In the genomic region with DNA sequence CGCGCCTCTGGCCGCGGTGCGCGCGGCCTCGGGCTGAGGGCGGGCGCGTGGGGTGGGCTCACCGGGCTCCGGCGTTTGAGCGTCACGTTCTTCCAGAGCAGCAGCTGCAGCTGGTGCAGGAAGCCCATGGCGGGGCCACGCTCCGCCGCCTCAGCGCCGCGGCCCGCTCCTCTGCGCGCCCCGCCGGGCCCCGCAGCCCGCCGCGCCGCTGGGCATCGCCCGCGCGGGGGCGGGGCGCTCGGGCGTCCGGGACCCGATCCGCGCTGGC, we compare ENCODE assay signal across 8 cellular contexts. TPM values are rescaled to one million over a fixed set of nuclear protein-coding genes. Genes with fewer than 3 reads are reported as not detected.
DNase-seq lines count a peak whose midpoint lies in the region; ATAC-seq and TF ChIP-seq lines count a peak whose summit lies in the region.

A gene with protein sequence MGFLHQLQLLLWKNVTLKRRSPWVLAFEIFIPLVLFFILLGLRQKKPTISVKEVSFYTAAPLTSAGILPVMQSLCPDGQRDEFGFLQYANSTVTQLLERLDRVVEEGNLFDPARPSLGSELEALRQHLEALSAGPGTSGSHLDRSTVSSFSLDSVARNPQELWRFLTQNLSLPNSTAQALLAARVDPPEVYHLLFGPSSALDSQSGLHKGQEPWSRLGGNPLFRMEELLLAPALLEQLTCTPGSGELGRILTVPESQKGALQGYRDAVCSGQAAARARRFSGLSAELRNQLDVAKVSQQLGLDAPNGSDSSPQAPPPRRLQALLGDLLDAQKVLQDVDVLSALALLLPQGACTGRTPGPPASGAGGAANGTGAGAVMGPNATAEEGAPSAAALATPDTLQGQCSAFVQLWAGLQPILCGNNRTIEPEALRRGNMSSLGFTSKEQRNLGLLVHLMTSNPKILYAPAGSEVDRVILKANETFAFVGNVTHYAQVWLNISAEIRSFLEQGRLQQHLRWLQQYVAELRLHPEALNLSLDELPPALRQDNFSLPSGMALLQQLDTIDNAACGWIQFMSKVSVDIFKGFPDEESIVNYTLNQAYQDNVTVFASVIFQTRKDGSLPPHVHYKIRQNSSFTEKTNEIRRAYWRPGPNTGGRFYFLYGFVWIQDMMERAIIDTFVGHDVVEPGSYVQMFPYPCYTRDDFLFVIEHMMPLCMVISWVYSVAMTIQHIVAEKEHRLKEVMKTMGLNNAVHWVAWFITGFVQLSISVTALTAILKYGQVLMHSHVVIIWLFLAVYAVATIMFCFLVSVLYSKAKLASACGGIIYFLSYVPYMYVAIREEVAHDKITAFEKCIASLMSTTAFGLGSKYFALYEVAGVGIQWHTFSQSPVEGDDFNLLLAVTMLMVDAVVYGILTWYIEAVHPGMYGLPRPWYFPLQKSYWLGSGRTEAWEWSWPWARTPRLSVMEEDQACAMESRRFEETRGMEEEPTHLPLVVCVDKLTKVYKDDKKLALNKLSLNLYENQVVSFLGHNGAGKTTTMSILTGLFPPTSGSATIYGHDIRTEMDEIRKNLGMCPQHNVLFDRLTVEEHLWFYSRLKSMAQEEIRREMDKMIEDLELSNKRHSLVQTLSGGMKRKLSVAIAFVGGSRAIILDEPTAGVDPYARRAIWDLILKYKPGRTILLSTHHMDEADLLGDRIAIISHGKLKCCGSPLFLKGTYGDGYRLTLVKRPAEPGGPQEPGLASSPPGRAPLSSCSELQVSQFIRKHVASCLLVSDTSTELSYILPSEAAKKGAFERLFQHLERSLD (N-terminal part only) (minus strand): TSS at position 225 of the 268 bp plus-strand sequence. CDS start 97 bp downstream, at position 128.

- H2BK5ac ChIP-seq in mesenchymal stem cell (ENCODE audit: low read depth, low read length, poor library complexity, severe bottlenecking): no peak within 1 kb of the TSS

- H3K79me2 ChIP-seq in ACC112 (ENCODE audit: control insufficient read depth, insufficient read depth, low read length, unreplicated experiment): no peaks in the 10 kb centered on the region
- H3K79me2 ChIP-seq in Karpas-422 (ENCODE audit: low read length): no peaks in the 10 kb centered on the region

- peak within 1 kb of the TSS; percentile 35 for H3K9ac ChIP-seq in Karpas-422 (ENCODE audit: low read length)
- peak within 1 kb of the TSS; percentile 70 for H3K9ac ChIP-seq in mesenchymal stem cell (ENCODE audit: low read length)

- no peaks in the 10 kb centered on the region for H3K27me3 Mint-ChIP-seq in type B pancreatic cell

- peak within 1 kb of the TSS in 1 of 2 experiments; percentile 56 for H3K14ac ChIP-seq in mesenchymal stem cell (ENCODE audit: low read length in 2 of 2)

- TF ChIP-seq CTCF in type B pancreatic cell (conservative IDR thresholded peaks at IDR 0.05): no peak

- 0% methylated on average over 3 of the region's 45 CpGs for whole genome bisulfite sequencing in mesenchymal stem cell

- H3K9me3 ChIP-seq in Karpas-422 (ENCODE audit: low read length) (no peaks in the 10 kb centered on the region), mesenchymal stem cell (ENCODE audit: control insufficient read depth, low read length) (no peaks in the 10 kb centered on the region)

- DNase-seq in Karpas-422 (no peak), cerebellum (ENCODE audit: low spot score) (no peak), mesenchymal stem cell (no peak), type B pancreatic cell (ENCODE audit: extremely low spot score, unreplicated experiment) (no peak), NCI-H2029 (lab: John Stamatoyannopoulos, UW) (no peak), RPMI8226 (no peak)

- H2AFZ ChIP-seq in ACC112 (ENCODE audit: low read length, unreplicated experiment) (peak within 1 kb of the TSS; percentile 78), Karpas-422 (ENCODE audit: low read length) (no peak within 1 kb of the TSS), mesenchymal stem cell (ENCODE audit: low read depth, low read length) (peak within 1 kb of the TSS; percentile 42)

- H3K9me2 ChIP-seq in Karpas-422 (replicated peaks; ENCODE audit: insufficient read depth, low read length): no peaks in the 10 kb centered on the region

- H3K4me1 Mint-ChIP-seq in type B pancreatic cell (ENCODE audit: unreplicated experiment): no peaks in the 10 kb centered on the region

- H3K36me3 ChIP-seq in ACC112 (ENCODE audit: insufficient read depth, low read length): no peaks in the 10 kb centered on the region
- no peaks in the 10 kb centered on the region for H3K36me3 ChIP-seq in Karpas-422 (ENCODE audit: insufficient read depth, low read length)
- H3K36me3 ChIP-seq in mesenchymal stem cell (ENCODE audit: control insufficient read depth in 1 of 2, insufficient read depth in 2 of 2, low read depth in 1 of 2, low read length in 2 of 2): no peaks in the 10 kb centered on the region

- H3K4me3 ChIP-seq in ACC112 (ENCODE audit: low read depth, low read length) (peak within 1 kb of the TSS; percentile 77), Karpas-422 (ENCODE audit: low read length) (peak within 1 kb of the TSS; percentile 53; the same call in 1 of the 2 replicates), mesenchymal stem cell (ENCODE audit: insufficient read depth in 1 of 2, low read depth in 1 of 2, low read length in 2 of 2) (peak within 1 kb of the TSS; percentile 55 to 77)

- peak within 1 kb of the TSS; percentile 56 to 86 for H3K18ac ChIP-seq in mesenchymal stem cell (ENCODE audit: low read depth in 1 of 2, low read length in 2 of 2)

- H3K4me1 ChIP-seq in ACC112 (ENCODE audit: control insufficient read depth, insufficient read depth, low read length, unreplicated experiment) (peaks cover 8% of the 10 kb centered on the region), Karpas-422 (ENCODE audit: low read length) (peaks cover 39% of the 10 kb centered on the region), mesenchymal stem cell (ENCODE audit: control insufficient read depth, insufficient read depth, low read depth, low read length) (peaks cover 37% of the 10 kb centered on the region)

- H3K36me3 Mint-ChIP-seq in type B pancreatic cell: no peaks in the 10 kb centered on the region

- peak within 1 kb of the TSS; percentile 42 for H4K8ac ChIP-seq in mesenchymal stem cell (ENCODE audit: low read length)

- no peaks in the 10 kb centered on the region for H3K9me3 Mint-ChIP-seq in type B pancreatic cell

- H3K27ac ChIP-seq in ACC112 (ENCODE audit: low read depth, low read length) (no peak within 1 kb of the TSS), Karpas-422 (ENCODE audit: low read length) (no peak within 1 kb of the TSS), mesenchymal stem cell (ENCODE audit: low read length, poor library complexity, severe bottlenecking) (no peak within 1 kb of the TSS)

- H3K4ac ChIP-seq in mesenchymal stem cell (ENCODE audit: low read depth in 1 of 2, low read length in 2 of 2): no peak within 1 kb of the TSS

- H4K20me1 ChIP-seq in Karpas-422 (ENCODE audit: insufficient read depth, low read depth, low read length): no peaks in the 10 kb centered on the region; the same call in 1 of the 2 replicates

- peak within 1 kb of the TSS in 1 of 2 experiments; percentile 25 for H2BK12ac ChIP-seq in mesenchymal stem cell (ENCODE audit: low read length in 2 of 2)

- peak within 1 kb of the TSS; percentile 88 for H3K4me3 Mint-ChIP-seq in type B pancreatic cell

- H2BK120ac ChIP-seq in mesenchymal stem cell (ENCODE audit: low read depth, low read length): peak within 1 kb of the TSS; percentile 59

- ATAC-seq in GM21360 (IDR thresholded peaks at IDR 0.05; ENCODE audit: unreplicated experiment): no peak

- peak within 1 kb of the TSS; percentile 59 for H3K4me2 ChIP-seq in Karpas-422 (ENCODE audit: low read depth, low read length, poor library complexity, severe bottlenecking)
- peak within 1 kb of the TSS; percentile 87 for H3K4me2 ChIP-seq in mesenchymal stem cell (ENCODE audit: low read length, poor library complexity, severe bottlenecking)

- H3K79me1 ChIP-seq in mesenchymal stem cell (replicated peaks; ENCODE audit: low read length, poor library complexity, severe bottlenecking): no peaks in the 10 kb centered on the region

- peak within 1 kb of the TSS; percentile 76 for H4K91ac ChIP-seq in mesenchymal stem cell (ENCODE audit: low read length)

- no peak within 1 kb of the TSS for H3K27ac Mint-ChIP-seq in type B pancreatic cell

- H2BK15ac ChIP-seq in mesenchymal stem cell (ENCODE audit: low read depth, poor library complexity, severe bottlenecking): peak within 1 kb of the TSS; percentile 71

- H3K27me3 ChIP-seq in ACC112 (ENCODE audit: insufficient read depth, low read length) (no peaks in the 10 kb centered on the region), Karpas-422 (ENCODE audit: low read length) (no peaks in the 10 kb centered on the region), mesenchymal stem cell (ENCODE audit: control insufficient read depth in 1 of 2, insufficient read depth in 1 of 2, low read length in 2 of 2) (peaks cover 4% of the 10 kb centered on the region in 2 experiments)

- H3K23ac ChIP-seq in mesenchymal stem cell (ENCODE audit: low read length in 2 of 2): peak within 1 kb of the TSS in 1 of 2 experiments; percentile 16

- H2AK5ac ChIP-seq in mesenchymal stem cell (ENCODE audit: low read length, severe bottlenecking): no peak within 1 kb of the TSS

RNA-seq across cellular contexts. Expression of the gene that starts here (rescaled TPM):
- 2.4 and 6.4 TPM in 2 replicates for total RNA-seq in Karpas-422 (2014; rRNA removed; shearing (Covaris generic); ENCODE audit: low replicate concordance)
- total RNA-seq in cerebellum: 29.0 TPM
- polyA plus RNA-seq in mesenchymal stem cell (2013, experiment 1 of 2): 20.0 TPM
- 17.9 TPM for polyA plus RNA-seq in mesenchymal stem cell (2013, experiment 2 of 2)
- total RNA-seq in type B pancreatic cell (ENCODE audit: low replicate concordance): 44.7 and 47.7 TPM in 2 replicates
